Comparison of ENCODE assay signal across 34 cellular contexts in the genomic region with DNA sequence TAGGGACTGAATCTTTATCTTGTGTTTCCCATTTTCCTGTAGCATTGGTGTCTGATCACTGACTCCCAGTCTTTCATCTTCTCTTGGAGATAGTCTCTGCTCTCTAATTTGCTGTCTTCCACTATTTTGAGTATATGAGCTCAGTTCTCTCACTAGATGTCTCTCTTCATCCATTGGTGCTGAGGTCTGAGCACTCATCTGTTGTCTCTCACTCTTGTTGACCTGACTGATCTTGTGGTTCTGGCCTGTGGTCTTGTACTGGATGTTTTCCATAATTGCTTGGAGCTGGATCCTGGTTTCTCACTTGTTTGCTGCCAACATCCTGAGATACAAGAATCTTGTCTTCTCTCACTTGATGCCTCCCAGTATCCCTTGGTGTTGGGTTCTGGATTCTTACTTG. TPM values are rescaled to one million over a fixed set of nuclear protein-coding genes. Genes with fewer than 3 reads are reported as not detected.
"Had no signal": no experiment of that assay in that cellular context is flagged by ENCODE, and none has a peak within 500 bp of the region (broad histone marks: within the 10 kb centered on the region; RNA-seq: fewer than 3 reads in every experiment).

No MANE protein-coding gene starts in this region.

- H3K27ac ChIP-seq: dorsolateral prefrontal cortex, epithelial cell of prostate, gastroesophageal sphincter, heart left ventricle, hepatocyte, neural progenitor cell, parathyroid adenoma, prostate gland, sigmoid colon, skin epidermis, spleen, testis, tibial nerve, upper lobe of left lung had no signal

- H3K9me3 ChIP-seq: gastroesophageal sphincter, heart left ventricle, mucosa of descending colon, prostate gland, sigmoid colon, spleen, testis, tibial nerve, upper lobe of left lung had no signal

- H2AFZ ChIP-seq: hepatocyte, neural progenitor cell, parathyroid adenoma had no signal

- H3K9ac ChIP-seq: neural progenitor cell, parathyroid adenoma had no signal

- DNase-seq: dorsolateral prefrontal cortex; effector CD8-positive, alpha-beta T cell; endodermal cell; foreskin fibroblast; heart left ventricle; kidney; mesenchymal stem cell; mucosa of descending colon; naive thymus-derived CD4-positive, alpha-beta T cell; right cardiac atrium; sigmoid colon; spleen; stimulated activated CD4-positive, alpha-beta T cell treated with anti-CD3 and anti-CD28 coated beads, Interleukin-4, amount 100 ng/mL, for 4 hours; stimulated activated naive CD8-positive, alpha-beta T cell treated with anti-CD3 and anti-CD28 coated beads, Interleukin-15, Interleukin-2, amounts not matched to agents 100 U/mL and 50 U/mL, for 24 hours; substantia nigra; testis; upper lobe of left lung had no signal

- H3K4me1 ChIP-seq: gastroesophageal sphincter, heart left ventricle, neural progenitor cell, parathyroid adenoma, prostate gland, sigmoid colon, spleen, testis, tibial nerve, upper lobe of left lung had no signal

- ATAC-seq: esophagus mucosa; gastroesophageal sphincter; heart left ventricle; left lobe of liver; mucosa of descending colon; naive thymus-derived CD4-positive, alpha-beta T cell; right cardiac atrium; stimulated activated memory B cell treated with anti-CD40 and anti-IgM and Interleukin-4, amounts not matched to agents 10 μg/mL and 1 μg/mL and 100 μg/mL, for 72 hours; stimulated activated naive CD8-positive, alpha-beta T cell treated with anti-CD3 and anti-CD28 coated beads, Interleukin-15, Interleukin-2, amounts not matched to agents 100 U/mL and 50 U/mL, for 24 hours had no signal

- H3K36me3 ChIP-seq: gastroesophageal sphincter, heart left ventricle, neural progenitor cell, prostate gland, sigmoid colon, spleen, tibial nerve, upper lobe of left lung had no signal

- H3K4me3 ChIP-seq: dorsolateral prefrontal cortex, gastroesophageal sphincter, heart left ventricle, hepatocyte, mucosa of descending colon, neural progenitor cell, prostate gland, sigmoid colon, skin epidermis, spleen, testis, tibial nerve, upper lobe of left lung had no signal

- H3K4me2 ChIP-seq: hepatocyte, neural progenitor cell had no signal

- FAIRE-seq: colon, kidney, urothelium cell line had no signal

- H3K27me3 ChIP-seq: neural progenitor cell, testis, upper lobe of left lung had no signal

- H3K79me2 ChIP-seq: hepatocyte, parathyroid adenoma had no signal

RNA-seq across cellular contexts. Expression of a gene that starts 26.9 kb away (rescaled TPM):
- total RNA-seq: dorsolateral prefrontal cortex; endodermal cell; esophagus mucosa; gastroesophageal sphincter; heart left ventricle; hepatocyte; kidney; left lobe of liver; lung microvascular endothelial cell; mesothelial cell of epicardium; mucosa of descending colon; naive thymus-derived CD4-positive, alpha-beta T cell; osteoblast; prostate gland; renal cortical epithelial cell; right cardiac atrium; sigmoid colon; spleen; tibial nerve; upper lobe of left lung had no signal
- polyA plus RNA-seq: heart left ventricle; hepatocyte; naive thymus-derived CD4-positive, alpha-beta T cell; right cardiac atrium; sigmoid colon; spleen had no signal

RNA-seq across cellular contexts. Expression of a gene that starts 53.3 kb away (rescaled TPM):
- total RNA-seq: hepatocyte, mesothelial cell of epicardium, osteoblast had no signal
- polyA plus RNA-seq: hepatocyte; naive thymus-derived CD4-positive, alpha-beta T cell had no signal
